In the genomic region with DNA sequence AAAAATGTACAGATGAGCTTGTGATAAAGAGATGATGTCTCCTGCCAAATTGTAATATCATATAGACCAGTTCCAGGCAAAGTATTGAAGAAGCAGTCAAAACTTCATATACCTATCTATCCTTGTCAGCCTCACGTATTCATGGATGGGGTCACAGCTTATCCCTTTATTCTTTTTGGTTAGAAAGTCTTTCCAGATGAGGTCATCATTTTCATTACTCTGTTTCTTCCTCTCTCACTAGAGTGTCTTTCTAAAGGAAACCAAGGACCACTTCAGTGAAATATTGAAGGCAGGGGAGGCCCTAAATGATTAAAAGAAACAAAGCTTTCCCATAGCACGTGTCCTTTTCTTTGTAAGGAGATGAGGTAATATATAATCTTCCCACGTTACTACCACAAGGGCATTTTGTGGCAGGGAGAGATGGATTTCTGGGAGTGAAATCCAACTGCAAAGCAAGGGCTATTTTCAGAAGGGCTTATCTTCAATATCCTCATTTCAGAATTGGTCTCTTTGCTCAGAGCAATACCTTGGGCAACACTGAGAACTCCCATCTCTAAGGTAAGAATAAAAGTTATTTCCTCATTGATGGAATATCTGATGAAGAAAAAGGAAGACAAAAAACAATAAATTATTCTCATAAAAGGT, we compare ENCODE assay signal across 20 cellular contexts.
"Had no signal": no experiment of that assay in that cellular context is flagged by ENCODE, and none has a peak within 500 bp of the region (broad histone marks: within the 10 kb centered on the region; RNA-seq: fewer than 3 reads in every experiment).

No MANE protein-coding gene starts in this region.

- H3K4me3 ChIP-seq: body of pancreas had no signal

- H3K9me3 ChIP-seq: body of pancreas had no signal

- H3K27ac Mint-ChIP-seq: activated naive CD4-positive, alpha-beta T cell treated with anti-CD3 and anti-CD28 coated beads for 36 hours; nephron; progenitor cell of endocrine pancreas; T-cell had no signal

- ATAC-seq: body of pancreas, left colon, sciatic nerve, T-cell had no signal

- H3K27me3 ChIP-seq: body of pancreas had no signal

- DNase-seq: activated CD4-positive, alpha-beta T cell treated with anti-CD3 and anti-CD28 coated beads for 48 hours; activated naive CD4-positive, alpha-beta T cell treated with anti-CD3 and anti-CD28 coated beads for 36 hours; body of pancreas; cortex of kidney; effector memory CD4-positive, alpha-beta T cell; hypothalamus; left colon; mammary epithelial cell; occipital lobe; stimulated activated naive CD4-positive, alpha-beta T cell; substantia nigra; T-cell; T1000; trophoblast cell; WERI-Rb-1 had no signal

- H3K27me3 Mint-ChIP-seq: central memory CD8-positive, alpha-beta T cell; progenitor cell of endocrine pancreas; T-cell had no signal

- H3K36me3 ChIP-seq: WERI-Rb-1 had no signal

- H3K4me1 Mint-ChIP-seq: central memory CD8-positive, alpha-beta T cell; nephron; T-cell had no signal

- H3K4me3 Mint-ChIP-seq: activated naive CD4-positive, alpha-beta T cell treated with anti-CD3 and anti-CD28 coated beads for 36 hours; central memory CD8-positive, alpha-beta T cell; nephron; T-cell had no signal

- H3K9me3 Mint-ChIP-seq: activated naive CD4-positive, alpha-beta T cell treated with anti-CD3 and anti-CD28 coated beads for 36 hours; central memory CD8-positive, alpha-beta T cell; nephron; T-cell had no signal

- H3K27ac ChIP-seq: body of pancreas, epithelial cell of prostate, WERI-Rb-1 had no signal
